In genomic region chr4:187021436-187022205, GRCh38 we compare ENCODE assay signal across 21 cellular contexts.
DNase-seq lines count a peak whose midpoint lies in the region; ATAC-seq, FAIRE-seq and TF ChIP-seq lines count a peak whose summit lies in the region.
"Had no signal": no experiment of that assay in that cellular context is flagged by ENCODE, and none has a peak within 500 bp of the region (broad histone marks: within the 10 kb centered on the region; RNA-seq: fewer than 3 reads in every experiment).

No MANE protein-coding gene starts in this region.

- no peak overlapping the region for H3K4me3 ChIP-seq in bronchial epithelial cell (ENCODE audit: low read depth, low read length)

- no peak for FAIRE-seq in bronchial epithelial cell (lab: Jason Lieb, UNC)
- FAIRE-seq: A204.1, GM12892 had no signal

- H3K36me3 ChIP-seq in bronchial epithelial cell (ENCODE audit: control insufficient read depth, insufficient read depth, low read length), result no peaks in the 10 kb centered on the region
- H3K36me3 ChIP-seq: BE2C had no signal

- H3K4me3 Mint-ChIP-seq in activated T-cell treated with anti-CD3 and anti-CD28 coated beads, Interleukin-2, amount 50 U/mL, for 72 hours, result no peak overlapping the region
- H3K4me3 Mint-ChIP-seq: CD4-positive, CD25-positive, alpha-beta regulatory T cell; CD8-positive, alpha-beta memory T cell; HFFc6 had no signal

- ATAC-seq in activated T-cell treated with anti-CD3 and anti-CD28 coated beads, Interleukin-2, amount 50 U/mL, for 72 hours (replicated peaks in 1 of 2), result no peak
- ATAC-seq: HCT116 had no signal

- peaks cover 8 to 11% of the 10 kb centered on the region in 2 donors for H3K9me3 Mint-ChIP-seq in activated T-cell treated with anti-CD3 and anti-CD28 coated beads, Interleukin-2, amount 50 U/mL, for 72 hours
- H3K9me3 Mint-ChIP-seq: HFFc6 had no signal

- no peak for TF ChIP-seq CTCF in bronchial epithelial cell (IDR thresholded peaks at IDR 0.05; ENCODE audit: insufficient read depth, low read length, severe bottlenecking)

- no peak overlapping the region for H3K27ac Mint-ChIP-seq in activated T-cell treated with anti-CD3 and anti-CD28 coated beads, Interleukin-2, amount 50 U/mL, for 72 hours
- H3K27ac Mint-ChIP-seq: CD4-positive, CD25-positive, alpha-beta regulatory T cell; CD8-positive, alpha-beta memory T cell; HFFc6 had no signal

- DNase-seq in NCI-H69 (lab: John Stamatoyannopoulos, UW) (peak; percentile 21), bronchial epithelial cell (ENCODE audit: low read depth) (peak; percentile 65), kidney tubule cell (ENCODE audit: low spot score) (peak; percentile 84), COLO829 (ENCODE audit: low spot score) (no peak), NCI-H146 treated with DMSO at 0.1 percent for 48 hours (lab: John Stamatoyannopoulos, UW; ENCODE audit: unreplicated experiment) (no peak)
- no peak for DNase-seq in activated T-cell treated with anti-CD3 and anti-CD28 coated beads, Interleukin-2, amount 50 U/mL, for 72 hours
- DNase-seq: ACHN; BE2C; C1 segment of cervical spinal cord; Caco-2; CD4-positive, CD25-positive, alpha-beta regulatory T cell; CD8-positive, alpha-beta memory T cell; DMS153; DMS79; GDM1; GOT3; H7; HFFc6 had no signal

- no peaks in the 10 kb centered on the region for H3K27me3 Mint-ChIP-seq in activated T-cell treated with anti-CD3 and anti-CD28 coated beads, Interleukin-2, amount 50 U/mL, for 72 hours (ENCODE audit: low read depth)
- H3K27me3 Mint-ChIP-seq: CD4-positive, CD25-positive, alpha-beta regulatory T cell; CD8-positive, alpha-beta memory T cell had no signal

- H3K27me3 ChIP-seq in bronchial epithelial cell (ENCODE audit: control insufficient read depth, insufficient read depth, low read length), result no peaks in the 10 kb centered on the region
- H3K27me3 ChIP-seq: BE2C had no signal

- no peaks in the 10 kb centered on the region for H3K4me1 Mint-ChIP-seq in activated T-cell treated with anti-CD3 and anti-CD28 coated beads, Interleukin-2, amount 50 U/mL, for 72 hours (ENCODE audit: low read depth)
- H3K4me1 Mint-ChIP-seq: CD4-positive, CD25-positive, alpha-beta regulatory T cell; CD8-positive, alpha-beta memory T cell had no signal

- H3K36me3 Mint-ChIP-seq in activated T-cell treated with anti-CD3 and anti-CD28 coated beads, Interleukin-2, amount 50 U/mL, for 72 hours (ENCODE audit: insufficient read depth in 2 of 2), result no peaks in the 10 kb centered on the region
- H3K36me3 Mint-ChIP-seq: CD4-positive, CD25-positive, alpha-beta regulatory T cell; CD8-positive, alpha-beta memory T cell had no signal

Comparison
In these comparisons a context has a peak if more than half of its experiments do, and no peak if none do; other contexts are left out.
1. DNase-seq: peak in NCI-H69 (single experiment), bronchial epithelial cell (single experiment) and kidney tubule cell (single experiment); none in COLO829 (single experiment), activated T-cell treated with anti-CD3 and anti-CD28 coated beads, Interleukin-2, amount 50 U/mL, for 72 hours (0 of 2) and NCI-H146 treated with DMSO at 0.1 percent for 48 hours (single experiment).